In the genomic region with DNA sequence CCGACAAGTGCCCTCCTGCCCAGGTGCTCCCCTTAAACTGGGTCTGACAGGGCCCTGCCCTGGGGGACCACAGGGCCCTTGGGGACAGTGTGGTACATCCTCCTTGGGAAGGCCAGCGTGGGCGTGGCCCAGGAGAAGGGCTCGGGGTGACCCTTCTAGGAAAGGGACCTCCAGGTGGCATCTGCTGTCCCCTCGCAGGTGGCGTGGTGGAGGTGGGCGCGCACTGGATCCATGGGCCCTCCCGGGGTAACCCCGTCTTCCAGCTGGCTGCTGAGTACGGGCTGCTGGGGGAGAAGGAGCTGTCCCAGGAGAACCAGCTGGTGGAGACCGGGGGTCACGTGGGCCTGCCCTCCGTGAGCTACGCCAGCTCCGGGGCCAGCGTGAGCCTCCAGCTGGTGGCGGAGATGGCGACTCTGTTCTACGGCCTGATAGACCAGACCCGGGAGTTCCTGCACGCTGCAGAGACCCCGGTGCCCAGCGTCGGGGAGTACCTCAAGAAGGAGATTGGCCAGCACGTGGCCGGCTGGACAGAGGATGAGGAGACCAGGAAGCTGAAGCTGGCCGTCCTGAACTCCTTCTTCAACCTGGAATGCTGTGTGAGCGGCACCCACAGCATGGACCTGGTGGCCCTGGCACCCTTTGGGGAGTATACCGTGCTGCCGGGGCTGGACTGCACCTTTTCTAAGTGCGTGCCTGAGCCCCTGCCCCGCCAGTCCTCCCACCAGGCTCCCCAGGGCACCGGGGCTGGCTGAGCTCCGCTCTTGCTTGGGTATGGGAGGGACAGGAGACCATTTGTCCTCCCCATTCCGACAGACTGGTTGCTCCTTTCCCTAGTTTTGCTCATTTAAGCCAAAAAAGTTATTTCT, we compare ENCODE assay signal across 6 cellular contexts. TPM values are rescaled to one million over a fixed set of nuclear protein-coding genes. Genes with fewer than 3 reads are reported as not detected.
DNase-seq lines count a peak whose midpoint lies in the region; ATAC-seq, FAIRE-seq and TF ChIP-seq lines count a peak whose summit lies in the region.

No MANE protein-coding gene starts in this region.

- intact Hi-C loops in sciatic nerve (cut with DNase I), result no loop called here

- H2BK12ac ChIP-seq in H1 (ENCODE audit: low read depth, low read length), result no peak overlapping the region

- no peak overlapping the region for H3K23ac ChIP-seq in H1 (ENCODE audit: insufficient read length)

- no peak for TF ChIP-seq POLR2A in H1 (IDR thresholded peaks at IDR 0.05; ENCODE audit: control extremely low read depth in 1 of 2, low read depth in 2 of 2, low read length in 2 of 2)

- no peak overlapping the region for H2BK120ac ChIP-seq in H1 (replicated peaks; ENCODE audit: low read depth, low read length)

- H3K14ac ChIP-seq in H1 (ENCODE audit: insufficient read length), result no peak overlapping the region

- H4K91ac ChIP-seq in H1 (replicated peaks; ENCODE audit: insufficient read length, low read length), result no peak overlapping the region

- H4K8ac ChIP-seq in H1 (ENCODE audit: extremely low read depth, insufficient read depth, low read length), result peak overlapping the region; percentile 51; the same call in 1 of the 2 replicates

- TF ChIP-seq EP300 in H1 (IDR thresholded peaks at IDR 0.05; ENCODE audit: borderline replicate concordance in 1 of 2, low read depth in 2 of 2, low read length in 2 of 2), result no peak

- DNase-seq in H1 (ENCODE audit: low read depth in 1 of 2, low spot score in 2 of 2) (peak in 1 of 2 experiments; percentile 59), sciatic nerve (ENCODE audit: low spot score) (no peak), HT-29 (ENCODE audit: low spot score) (no peak), NCI-H2196 (lab: John Stamatoyannopoulos, UW; ENCODE audit: unreplicated experiment) (no peak)

- peak overlapping the region in 1 of 4 experiments; percentile 19; a peak in 1 of 7 replicates for H3K9ac ChIP-seq in H1 (replicated peaks in 1 of 4; ENCODE audit: extremely low read depth in 1 of 4, low read depth in 3 of 4, low read length in 3 of 4)

- no peak overlapping the region for H3K56ac ChIP-seq in H1 (replicated peaks; ENCODE audit: insufficient read length, low read depth, low read length)

- no peak overlapping the region for H4K5ac ChIP-seq in H1 (ENCODE audit: insufficient read length, low read depth, low read length)

- H3K18ac ChIP-seq in H1 (ENCODE audit: extremely low read depth, low read length), result no peak overlapping the region

- CTCF ChIA-PET in H1 (lab: Charles Lee; ENCODE audit: partially characterized antibody), result interaction anchor here (0.8 to 2.0 kb wide), 2 partner anchors 51 to 77 kb away, joined by 3 to 8 read pairs; no protein-coding TSS in a partner anchor

- H3K4ac ChIP-seq in H1 (replicated peaks; ENCODE audit: insufficient read length, low read depth, low read length), result no peak overlapping the region

- no peaks in the 10 kb centered on the region for H3K36me3 ChIP-seq in H1 (ENCODE audit: control insufficient read depth in 2 of 4, insufficient read depth in 4 of 4, low read length in 3 of 4)

- no peak for TF ChIP-seq RAD21 in H1 (IDR thresholded peaks at IDR 0.05 in 1 of 2, conservative IDR thresholded peaks at IDR 0.05 in 1 of 2; ENCODE audit: low read depth in 2 of 2, low read length in 2 of 2)

- H3K23me2 ChIP-seq in H1 (ENCODE audit: low read depth, low read length), result peaks cover 15% of the 10 kb centered on the region; the same call in 1 of the 2 replicates

- peaks cover 0 to 3% (median under 1%) of the 10 kb centered on the region in 4 experiments; a peak in 4 of 7 replicates for H3K4me1 ChIP-seq in H1 (replicated peaks in 1 of 4; ENCODE audit: control insufficient read depth in 3 of 4, insufficient read depth in 4 of 4, low read length in 3 of 4)

- POLR2A ChIA-PET in H1 (lab: Charles Lee; ENCODE audit: partially characterized antibody), result interaction anchor here (3.3 kb wide), 1 partner anchor 12 kb away, joined by 25 read pairs; a partner anchor contains a TSS

- H3K9me3 ChIP-seq in H1 (ENCODE audit: insufficient read depth in 2 of 2, low read depth in 1 of 2, low read length in 1 of 2), result no peaks in the 10 kb centered on the region

- WGBS in H1 (ENCODE audit: extremely low coverage in 1 of 2, insufficient coverage in 1 of 2, insufficient read length in 1 of 2, insufficient replicate concordance in 2 of 2, low coverage in 1 of 2, low lambda C conversion rate in 2 of 2, missing lambda C conversion rate in 1 of 2), 2 experiments, result 91% methylated on average over 16 of the region's 36 CpGs; no CpG with 5 or more reads in 1 of the 2 experiments

- no peaks in the 10 kb centered on the region for H3K79me1 ChIP-seq in H1 (ENCODE audit: low read depth, low read length)

- H3K27ac ChIP-seq in H1 (ENCODE audit: low read depth, low read length), result no peak overlapping the region

- no peak overlapping the region; the same call in 1 of the 2 replicates for H2AFZ ChIP-seq in H1 (ENCODE audit: low read length)

- H2BK5ac ChIP-seq in H1 (ENCODE audit: low read depth, low read length), result no peak overlapping the region

- H3K4me2 ChIP-seq in H1 (ENCODE audit: insufficient read depth in 1 of 2, low read depth in 2 of 2, low read length in 2 of 2), result peak overlapping the region; percentile 64 to 87

- H3K79me2 ChIP-seq in H1 (ENCODE audit: control insufficient read depth in 1 of 2, insufficient read depth in 2 of 2, low read length in 2 of 2), result no peaks in the 10 kb centered on the region

- peak overlapping the region; percentile 49 to 78 (median 62) for H3K4me3 ChIP-seq in H1 (ENCODE audit: extremely low read depth in 1 of 4, insufficient read depth in 2 of 4, low read depth in 3 of 4, low read length in 4 of 4)

- H4K20me1 ChIP-seq in H1 (replicated peaks in 1 of 2; ENCODE audit: control insufficient read depth in 1 of 2, insufficient read depth in 2 of 2, low read length in 2 of 2), result peaks cover 0 to 4% of the 10 kb centered on the region in 2 experiments

- FAIRE-seq in H1 (lab: Jason Lieb, UNC), result no peak

- no peak overlapping the region for H2BK20ac ChIP-seq in H1 (ENCODE audit: low read length)

- H2BK15ac ChIP-seq in H1 (ENCODE audit: low read length), result 0 out of 2 replicates have a peak overlapping the region, but pooled peaks have one; percentile 16

- H3K27me3 ChIP-seq in H1 (replicated peaks in 1 of 4; ENCODE audit: control insufficient read depth in 3 of 4, extremely low read depth in 1 of 4, insufficient read depth in 3 of 4, low read length in 3 of 4), result peaks cover 8 to 44% (median 27%) of the 10 kb centered on the region in 4 experiments

- TF ChIP-seq CTCF in H1 (IDR thresholded peaks at IDR 0.05; ENCODE audit: control extremely low read depth in 1 of 3, insufficient read depth in 1 of 3, low read depth in 1 of 3, low read length in 3 of 3), result no peak

- ATAC-seq in HG03066 (IDR thresholded peaks at IDR 0.05; ENCODE audit: low read depth, unreplicated experiment) (peak; percentile 4), sciatic nerve (peak; percentile 18), HG03571 (IDR thresholded peaks at IDR 0.05; ENCODE audit: unreplicated experiment) (no peak)

- H2AK5ac ChIP-seq in H1 (ENCODE audit: low read depth, low read length), result no peak overlapping the region

RNA-seq across cellular contexts. Expression of a gene that starts 1.0 kb away (rescaled TPM):
- 4.2 and 4.3 TPM in 2 replicates for total RNA-seq in H1 (2021; fragmentation: NEBNext Ultra II Directional; extraction: Animal tissue kit (Norgen Biotek cat#: 25700))
- 3.7 and 6.5 TPM in 2 replicates for polyA plus RNA-seq in H1 (2011; rRNA removed)
- polyA plus RNA-seq in H1 (2011; cell fraction: cytosol; rRNA removed), result 4.5 TPM
- polyA plus RNA-seq in H1 (2011; cell fraction: nucleus; rRNA removed), result 7.1 TPM
- 3.9 to 5.0 TPM (median 4.5 TPM) in 4 replicates for polyA plus RNA-seq in H1 (2012, experiment 1 of 2)
- 4.7 TPM for polyA plus RNA-seq in H1 (2012, experiment 2 of 2)
- polyA plus RNA-seq in H1 (2013, experiment 1 of 2), result 2.6 TPM
- polyA plus RNA-seq in H1 (2013, experiment 2 of 2), result 2.5 TPM
- polyA minus RNA-seq in H1 (2011; rRNA and poly(A)+ RNA removed), result 2.3 and 2.9 TPM in 2 replicates
- polyA minus RNA-seq in H1 (2011; cell fraction: cytosol; rRNA and poly(A)+ RNA removed), result 2.6 TPM
- polyA minus RNA-seq in H1 (2011; cell fraction: nucleus; rRNA and poly(A)+ RNA removed), result 3.4 TPM
- 9.6 TPM for total RNA-seq in sciatic nerve
- 4.7 and 5.6 TPM in 2 replicates for total RNA-seq in HT-29 (2014; rRNA removed; shearing (Covaris generic))

RNA-seq across cellular contexts. Expression of a gene that starts 6.9 kb away (rescaled TPM):
- total RNA-seq in H1 (2021; fragmentation: NEBNext Ultra II Directional; extraction: Animal tissue kit (Norgen Biotek cat#: 25700)), result 101 and 108 TPM in 2 replicates
- 41.7 and 52.2 TPM in 2 replicates for polyA plus RNA-seq in H1 (2011; rRNA removed)
- polyA plus RNA-seq in H1 (2011; cell fraction: cytosol; rRNA removed), result 45.6 TPM
- 57.4 TPM for polyA plus RNA-seq in H1 (2011; cell fraction: nucleus; rRNA removed)
- polyA plus RNA-seq in H1 (2012, experiment 1 of 2), result 89.7 to 117 TPM (median 107 TPM) in 4 replicates
- 170 TPM for polyA plus RNA-seq in H1 (2012, experiment 2 of 2)
- polyA plus RNA-seq in H1 (2013, experiment 1 of 2), result 78.8 TPM
- 83.3 TPM for polyA plus RNA-seq in H1 (2013, experiment 2 of 2)
- polyA minus RNA-seq in H1 (2011; rRNA and poly(A)+ RNA removed), result 23.2 and 29.4 TPM in 2 replicates
- 33.2 TPM for polyA minus RNA-seq in H1 (2011; cell fraction: cytosol; rRNA and poly(A)+ RNA removed)
- 10.3 TPM for polyA minus RNA-seq in H1 (2011; cell fraction: nucleus; rRNA and poly(A)+ RNA removed)
- 64.1 TPM for total RNA-seq in sciatic nerve
- 160 and 179 TPM in 2 replicates for total RNA-seq in HT-29 (2014; rRNA removed; shearing (Covaris generic))

RNA-seq across cellular contexts. Expression of a gene that starts 13.9 kb away (rescaled TPM):
- total RNA-seq in H1 (2021; fragmentation: NEBNext Ultra II Directional; extraction: Animal tissue kit (Norgen Biotek cat#: 25700)), result 56.6 and 57.8 TPM in 2 replicates
- polyA plus RNA-seq in H1 (2011; rRNA removed), result 81.6 and 97.2 TPM in 2 replicates
- 119 TPM for polyA plus RNA-seq in H1 (2011; cell fraction: cytosol; rRNA removed)
- 159 TPM for polyA plus RNA-seq in H1 (2011; cell fraction: nucleus; rRNA removed)
- polyA plus RNA-seq in H1 (2012, experiment 1 of 2), result 58.2 to 80.0 TPM (median 65.1 TPM) in 4 replicates
- 65.0 TPM for polyA plus RNA-seq in H1 (2012, experiment 2 of 2)
- polyA plus RNA-seq in H1 (2013, experiment 1 of 2), result 49.7 TPM
- polyA plus RNA-seq in H1 (2013, experiment 2 of 2), result 44.0 TPM
- 52.2 and 67.8 TPM in 2 replicates for polyA minus RNA-seq in H1 (2011; rRNA and poly(A)+ RNA removed)
- 40.6 TPM for polyA minus RNA-seq in H1 (2011; cell fraction: cytosol; rRNA and poly(A)+ RNA removed)
- 52.3 TPM for polyA minus RNA-seq in H1 (2011; cell fraction: nucleus; rRNA and poly(A)+ RNA removed)
- total RNA-seq in sciatic nerve, result 44.0 TPM
- 44.3 and 56.9 TPM in 2 replicates for total RNA-seq in HT-29 (2014; rRNA removed; shearing (Covaris generic))

RNA-seq across cellular contexts. Expression of a gene that starts 22.2 kb away (rescaled TPM):
- total RNA-seq in H1 (2021; fragmentation: NEBNext Ultra II Directional; extraction: Animal tissue kit (Norgen Biotek cat#: 25700)), result 21.1 and 22.0 TPM in 2 replicates
- 30.4 and 41.6 TPM in 2 replicates for polyA plus RNA-seq in H1 (2011; rRNA removed)
- polyA plus RNA-seq in H1 (2011; cell fraction: cytosol; rRNA removed), result 34.4 TPM
- 40.7 TPM for polyA plus RNA-seq in H1 (2011; cell fraction: nucleus; rRNA removed)
- 14.1 to 21.4 TPM (median 19.5 TPM) in 4 replicates for polyA plus RNA-seq in H1 (2012, experiment 1 of 2)
- polyA plus RNA-seq in H1 (2012, experiment 2 of 2), result 31.3 TPM
- 26.0 TPM for polyA plus RNA-seq in H1 (2013, experiment 1 of 2)
- 24.2 TPM for polyA plus RNA-seq in H1 (2013, experiment 2 of 2)
- polyA minus RNA-seq in H1 (2011; rRNA and poly(A)+ RNA removed), result 3.3 and 4.7 TPM in 2 replicates
- polyA minus RNA-seq in H1 (2011; cell fraction: cytosol; rRNA and poly(A)+ RNA removed), result 13.8 TPM
- 49.8 TPM for polyA minus RNA-seq in H1 (2011; cell fraction: nucleus; rRNA and poly(A)+ RNA removed)
- total RNA-seq in sciatic nerve, result 35.2 TPM
- total RNA-seq in HT-29 (2014; rRNA removed; shearing (Covaris generic)), result 59.7 and 60.8 TPM in 2 replicates

RNA-seq across cellular contexts. Expression of a gene that starts 32.9 kb away (rescaled TPM):
- 0.61 TPM in 1 of 2 replicates, not detected in the other for total RNA-seq in H1 (2021; fragmentation: NEBNext Ultra II Directional; extraction: Animal tissue kit (Norgen Biotek cat#: 25700))
- 1.4 and 1.6 TPM in 2 replicates for polyA plus RNA-seq in H1 (2011; rRNA removed)
- 0.40 TPM for polyA plus RNA-seq in H1 (2011; cell fraction: cytosol; rRNA removed)
- polyA plus RNA-seq in H1 (2011; cell fraction: nucleus; rRNA removed), result 0.91 TPM
- polyA plus RNA-seq in H1 (2012, experiment 1 of 2), result 0.72 to 1.2 TPM (median 0.87 TPM) in 4 replicates
- polyA plus RNA-seq in H1 (2012, experiment 2 of 2), result 1.2 TPM
- 1.1 TPM for polyA plus RNA-seq in H1 (2013, experiment 1 of 2)
- polyA plus RNA-seq in H1 (2013, experiment 2 of 2), result 1.2 TPM
- 0.39 TPM in 1 of 2 replicates, not detected in the other for polyA minus RNA-seq in H1 (2011; rRNA and poly(A)+ RNA removed)
- not detected for polyA minus RNA-seq in H1 (2011; cell fraction: cytosol; rRNA and poly(A)+ RNA removed)
- not detected for polyA minus RNA-seq in H1 (2011; cell fraction: nucleus; rRNA and poly(A)+ RNA removed)
- 9.9 TPM for total RNA-seq in sciatic nerve
- total RNA-seq in HT-29 (2014; rRNA removed; shearing (Covaris generic)), result 25.0 and 36.5 TPM in 2 replicates
